In genomic region chr11:66546368-66546965, GRCh38 we compare ENCODE assay signal across 8 cellular contexts. TPM values are rescaled to one million over a fixed set of nuclear protein-coding genes. Genes with fewer than 3 reads are reported as not detected.
DNase-seq lines count a peak whose midpoint lies in the region; ATAC-seq and TF ChIP-seq lines count a peak whose summit lies in the region.

ACTN3 (plus strand) TSS chr11:66546903; CDS start chr11:66546938, 35 bp downstream.

- H3K27me3 Mint-ChIP-seq in activated CD8-positive, alpha-beta memory T cell treated with anti-CD3 and anti-CD28 coated beads, Interleukin-2, amount 10 ng/mL, durations not matched to agents 7 days and 5 days: peaks cover 11% of the 10 kb centered on the region
- no peaks in the 10 kb centered on the region for H3K27me3 Mint-ChIP-seq in activated CD8-positive, alpha-beta T cell treated with anti-CD3 and anti-CD28 coated beads for 36 hours

- H3K9me3 Mint-ChIP-seq in activated CD8-positive, alpha-beta memory T cell treated with anti-CD3 and anti-CD28 coated beads, Interleukin-2, amount 10 ng/mL, durations not matched to agents 7 days and 5 days (ENCODE audit: low read depth): no peaks in the 10 kb centered on the region
- H3K9me3 Mint-ChIP-seq in activated CD8-positive, alpha-beta T cell treated with anti-CD3 and anti-CD28 coated beads for 36 hours: no peaks in the 10 kb centered on the region

- peaks cover 30% of the 10 kb centered on the region for H3K4me1 Mint-ChIP-seq in activated CD8-positive, alpha-beta memory T cell treated with anti-CD3 and anti-CD28 coated beads, Interleukin-2, amount 10 ng/mL, durations not matched to agents 7 days and 5 days
- H3K4me1 Mint-ChIP-seq in activated CD8-positive, alpha-beta T cell treated with anti-CD3 and anti-CD28 coated beads for 36 hours (ENCODE audit: low read depth): peaks cover 17% of the 10 kb centered on the region

- H3K4me1 ChIP-seq in left ventricle myocardium inferior: peaks cover 36% of the 10 kb centered on the region

- CTCF ChIA-PET in activated CD8-positive, alpha-beta memory T cell treated with anti-CD3 and anti-CD28 coated beads, Interleukin-2, amount 10 ng/mL, durations not matched to agents 7 days and 5 days (lab: Charles Lee): interaction anchor here (0.6 to 2.4 kb wide), 9 partner anchors 12 to 622 kb away, joined by 3 to 23 read pairs (median 6); partner anchors contain the start of genes CCDC87, CCS, MRPL11 and RBM4
- CTCF ChIA-PET in activated CD8-positive, alpha-beta T cell treated with anti-CD3 and anti-CD28 coated beads for 36 hours (lab: Charles Lee): interaction anchor here (1.0 to 2.8 kb wide), 6 partner anchors 13 to 131 kb away, joined by 3 to 23 read pairs (median 4); partner anchors contain the start of genes CCDC87, CCS, DPP3 and RBM4B

- H3K27me3 ChIP-seq in left ventricle myocardium inferior (ENCODE audit: low read depth): no peaks in the 10 kb centered on the region

- H3K36me3 ChIP-seq in left ventricle myocardium inferior: peaks cover 20% of the 10 kb centered on the region

- peak within 1 kb of the TSS; percentile 76 for H3K27ac ChIP-seq in left ventricle myocardium inferior (replicated peaks)

- peak within 1 kb of the TSS; percentile 86 for H3K4me3 Mint-ChIP-seq in activated CD8-positive, alpha-beta memory T cell treated with anti-CD3 and anti-CD28 coated beads, Interleukin-2, amount 10 ng/mL, durations not matched to agents 7 days and 5 days
- peak within 1 kb of the TSS; percentile 85 for H3K4me3 Mint-ChIP-seq in activated CD8-positive, alpha-beta T cell treated with anti-CD3 and anti-CD28 coated beads for 36 hours

- DNase-seq in activated CD8-positive, alpha-beta memory T cell treated with anti-CD3 and anti-CD28 coated beads, Interleukin-2, amount 10 ng/mL, durations not matched to agents 7 days and 5 days: peak; percentile 48
- no peak for DNase-seq in activated CD8-positive, alpha-beta memory T cell treated with anti-CD3 and anti-CD28 coated beads, Interleukin-2, amount 50 U/mL, for 48 hours
- peak; percentile 26 for DNase-seq in activated CD8-positive, alpha-beta T cell treated with anti-CD3 and anti-CD28 coated beads for 36 hours
- DNase-seq in left ventricle myocardium inferior: peak; percentile 33
- DNase-seq in skeletal muscle cell (ENCODE audit: low read depth): peak; percentile 6
- DNase-seq in CD1c-positive myeloid dendritic cell (ENCODE audit: extremely low spot score): no peak
- DNase-seq in midbrain (lab: John Stamatoyannopoulos, UW): no peak

- no peaks in the 10 kb centered on the region for H3K9me3 ChIP-seq in left ventricle myocardium inferior (replicated peaks)

- H3K4me3 ChIP-seq in left ventricle myocardium inferior (peak within 1 kb of the TSS; percentile 88), skeletal muscle cell (ENCODE audit: low read depth, low read length) (peak within 1 kb of the TSS; percentile 80)

- peaks cover 5% of the 10 kb centered on the region for H3K36me3 Mint-ChIP-seq in activated CD8-positive, alpha-beta memory T cell treated with anti-CD3 and anti-CD28 coated beads, Interleukin-2, amount 10 ng/mL, durations not matched to agents 7 days and 5 days
- peaks cover 6% of the 10 kb centered on the region for H3K36me3 Mint-ChIP-seq in activated CD8-positive, alpha-beta T cell treated with anti-CD3 and anti-CD28 coated beads for 36 hours (ENCODE audit: low read depth)

- POLR2A ChIA-PET in activated CD8-positive, alpha-beta T cell treated with anti-CD3 and anti-CD28 coated beads for 36 hours (lab: Charles Lee): interaction anchor here (0.5 to 2.5 kb wide), 9 partner anchors 39 to 668 kb away, joined by 3 to 21 read pairs (median 4); partner anchors contain the start of genes MRPL11, RBM14, RBM4 and RBM4B

- ATAC-seq in activated CD8-positive, alpha-beta memory T cell treated with anti-CD3 and anti-CD28 coated beads, Interleukin-2, amount 10 ng/mL, durations not matched to agents 7 days and 5 days: no peak
- peak; percentile 1 for ATAC-seq in activated CD8-positive, alpha-beta T cell treated with anti-CD3 and anti-CD28 coated beads for 36 hours
- no peak for ATAC-seq in HG03378 (IDR thresholded peaks at IDR 0.05; ENCODE audit: unreplicated experiment)

- H3K27ac Mint-ChIP-seq in activated CD8-positive, alpha-beta memory T cell treated with anti-CD3 and anti-CD28 coated beads, Interleukin-2, amount 10 ng/mL, durations not matched to agents 7 days and 5 days: peak within 1 kb of the TSS; percentile 71
- H3K27ac Mint-ChIP-seq in activated CD8-positive, alpha-beta T cell treated with anti-CD3 and anti-CD28 coated beads for 36 hours: peak within 1 kb of the TSS; percentile 37

- no peak for TF ChIP-seq CTCF in activated CD8-positive, alpha-beta T cell treated with anti-CD3 and anti-CD28 coated beads for 36 hours (IDR thresholded peaks at IDR 0.05)
- TF ChIP-seq CTCF in left ventricle myocardium inferior (IDR thresholded peaks at IDR 0.05; ENCODE audit: borderline replicate concordance): no peak

- intact Hi-C loops in activated CD8-positive, alpha-beta T cell treated with anti-CD3 and anti-CD28 coated beads for 36 hours (cut with micrococcal nuclease): loop anchor here (10.0 kb wide), 2 partner anchors 62 to 128 kb away; partner anchors contain the start of genes DPP3 and RBM4B
- intact Hi-C loops in left ventricle myocardium inferior (cut with micrococcal nuclease): no loop called here

RNA-seq across cellular contexts. Expression of gene ACTN3, which starts in this region (rescaled TPM):
- total RNA-seq in activated CD8-positive, alpha-beta memory T cell treated with anti-CD3 and anti-CD28 coated beads, Interleukin-2, amount 10 ng/mL, durations not matched to agents 7 days and 5 days: under 1 TPM in 1 of 2 experiments, not detected in 1; 0.40 TPM
- total RNA-seq in activated CD8-positive, alpha-beta T cell treated with anti-CD3 and anti-CD28 coated beads for 36 hours: under 1 TPM in 1 of 2 experiments, not detected in 1; 0.14 TPM
- total RNA-seq in left ventricle myocardium inferior: not detected

Comparison
In these comparisons a context has a peak if more than half of its experiments do, and no peak if none do; other contexts are left out.
1. Peak in DNase-seq in activated CD8-positive, alpha-beta memory T cell treated with anti-CD3 and anti-CD28 coated beads, Interleukin-2, amount 10 ng/mL, durations not matched to agents 7 days and 5 days; RNA of the gene not detected or under 1 TPM.
2. Peak in DNase-seq and ATAC-seq in activated CD8-positive, alpha-beta T cell treated with anti-CD3 and anti-CD28 coated beads for 36 hours; RNA of the gene not detected or under 1 TPM.
3. Peak in DNase-seq, H3K4me3 ChIP-seq and H3K27ac ChIP-seq in left ventricle myocardium inferior; RNA of the gene not detected or under 1 TPM.